In genomic region chr3:124325248-124325647, GRCh38 we compare ENCODE assay signal across 7 cellular contexts.
"Had no signal": no experiment of that assay in that cellular context is flagged by ENCODE, and none has a peak within 500 bp of the region (broad histone marks: within the 10 kb centered on the region; RNA-seq: fewer than 3 reads in every experiment).

No MANE protein-coding gene starts in this region.

- H3K4me3 Mint-ChIP-seq: HFFc6, IgD-negative memory B cell had no signal

- H3K36me3 Mint-ChIP-seq: IgD-negative memory B cell had no signal

- H3K27ac ChIP-seq: GM23248, HL-60 had no signal

- DNase-seq: GM23248, GOT3, H7, HFFc6 had no signal

- H3K4me1 ChIP-seq: HAP-1 had no signal

- H3K4me1 Mint-ChIP-seq: IgD-negative memory B cell had no signal

- H3K4me3 ChIP-seq: GM23248, HAP-1 had no signal

- H3K36me3 ChIP-seq: HAP-1 had no signal

- H3K9me3 ChIP-seq: HAP-1 had no signal

- H3K27ac Mint-ChIP-seq: HFFc6, IgD-negative memory B cell had no signal

- H3K9me3 Mint-ChIP-seq: HFFc6, IgD-negative memory B cell had no signal
